27 cellular contexts compared by ENCODE assay signal in the genomic region with DNA sequence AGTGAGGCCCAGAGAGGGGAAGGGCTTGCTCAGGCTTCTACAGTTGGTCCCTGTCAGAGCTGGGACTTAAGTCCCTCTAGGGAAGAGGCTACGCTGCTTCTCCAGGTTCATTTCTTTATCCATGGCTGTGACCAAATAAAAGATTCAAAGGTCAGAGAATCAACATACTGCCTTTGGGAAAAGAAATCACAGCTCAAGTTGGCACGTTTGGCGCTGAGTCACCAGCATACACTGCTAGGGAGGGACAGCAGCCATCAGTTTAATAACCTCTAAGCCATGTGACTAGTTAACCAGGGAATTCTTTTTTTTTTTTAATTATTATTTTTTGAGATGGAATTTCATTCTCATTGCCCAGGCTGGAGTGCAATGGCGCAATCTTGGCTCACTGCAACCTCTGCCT. TPM values are rescaled to one million over a fixed set of nuclear protein-coding genes. Genes with fewer than 3 reads are reported as not detected.
"Had no signal": no experiment of that assay in that cellular context is flagged by ENCODE, and none has a peak within 500 bp of the region (broad histone marks: within the 10 kb centered on the region; RNA-seq: fewer than 3 reads in every experiment).

No MANE protein-coding gene starts in this region.

- H2AFZ ChIP-seq: neural progenitor cell had no signal

- H3K9me3 ChIP-seq: lower lobe of right lung, prostate gland, right atrium auricular region, transverse colon had no signal

- H3K4me3 ChIP-seq: lower lobe of right lung, neural progenitor cell, prostate gland, right atrium auricular region, transverse colon had no signal

- H3K4me1 ChIP-seq: prostate gland, transverse colon had no signal

- H3K36me3 ChIP-seq: lower lobe of right lung, neural progenitor cell, prostate gland, right atrium auricular region, transverse colon, WERI-Rb-1 had no signal

- H3K27ac ChIP-seq: lower lobe of right lung, neural progenitor cell, prostate gland, right atrium auricular region, transverse colon, WERI-Rb-1 had no signal

- FAIRE-seq: endometrium, frontal cortex, islet of Langerhans, TTC549 had no signal

- DNase-seq: activated CD4-positive, alpha-beta T cell treated with anti-CD3 and anti-CD28 coated beads, Interleukin-2, amount 10 ng/mL, durations not matched to agents 7 days and 5 days; activated CD4-positive, CD25-positive, alpha-beta regulatory T cell treated with anti-CD3 and anti-CD28 coated beads, Interleukin-2, amount 50 U/mL, for 72 hours; activated CD8-positive, alpha-beta memory T cell treated with anti-CD3 and anti-CD28 coated beads, Interleukin-2, amount 10 ng/mL, durations not matched to agents 7 days and 5 days; activated CD8-positive, alpha-beta T cell treated with anti-CD3 and anti-CD28 coated beads for 36 hours; activated gamma-delta T cell; activated naive CD4-positive, alpha-beta T cell treated with anti-CD3 and anti-CD28 coated beads, Interleukin-2, amount 50 U/mL, for 16 hours; activated naive CD8-positive, alpha-beta T cell treated with anti-CD3 and anti-CD28 coated beads, Interleukin-2, amount 50 U/mL, for 24 hours; activated T-cell treated with anti-CD3 and anti-CD28 coated beads for 4 hours; effector CD4-positive, alpha-beta T cell; erythroblast; hippocampal formation; lower lobe of right lung; mesendoderm; naive thymus-derived CD4-positive, alpha-beta T cell; stimulated activated CD4-positive, alpha-beta T cell treated with anti-CD3 and anti-CD28 coated beads, Interleukin-12 subunit alpha, Interleukin-12 subunit beta, amount 100 ng/mL, for 4 hours; stimulated activated CD4-positive, alpha-beta T cell treated with anti-CD3 and anti-CD28 coated beads, Interleukin-4, amount 100 ng/mL, for 4 hours; T-cell; transverse colon; WERI-Rb-1 had no signal

- H3K9ac ChIP-seq: neural progenitor cell had no signal

- H3K27me3 ChIP-seq: neural progenitor cell, right atrium auricular region, transverse colon had no signal

- ATAC-seq: activated CD8-positive, alpha-beta memory T cell treated with anti-CD3 and anti-CD28 coated beads, Interleukin-2, amount 10 ng/mL, durations not matched to agents 7 days and 5 days; activated CD8-positive, alpha-beta T cell treated with anti-CD3 and anti-CD28 coated beads for 36 hours; activated naive CD8-positive, alpha-beta T cell treated with anti-CD3 and anti-CD28 coated beads, Interleukin-2, amount 50 U/mL, for 24 hours; lower lobe of right lung; naive thymus-derived CD4-positive, alpha-beta T cell; T-cell had no signal

- H3K4me2 ChIP-seq: neural progenitor cell had no signal

RNA-seq across cellular contexts. Expression of a gene that starts 28.4 kb away (rescaled TPM):
- total RNA-seq: activated CD4-positive, alpha-beta T cell treated with anti-CD3 and anti-CD28 coated beads, Interleukin-2, amount 10 ng/mL, durations not matched to agents 7 days and 5 days; activated CD8-positive, alpha-beta memory T cell treated with anti-CD3 and anti-CD28 coated beads, Interleukin-2, amount 10 ng/mL, durations not matched to agents 7 days and 5 days; activated CD8-positive, alpha-beta T cell treated with anti-CD3 and anti-CD28 coated beads for 36 hours; lower lobe of right lung; naive thymus-derived CD4-positive, alpha-beta T cell; osteocyte; transverse colon had no signal
- polyA plus RNA-seq: naive thymus-derived CD4-positive, alpha-beta T cell had no signal

RNA-seq across cellular contexts. Expression of a gene that starts 41.3 kb away (rescaled TPM):
- total RNA-seq: activated CD8-positive, alpha-beta T cell treated with anti-CD3 and anti-CD28 coated beads for 36 hours had no signal
